In the genomic region with DNA sequence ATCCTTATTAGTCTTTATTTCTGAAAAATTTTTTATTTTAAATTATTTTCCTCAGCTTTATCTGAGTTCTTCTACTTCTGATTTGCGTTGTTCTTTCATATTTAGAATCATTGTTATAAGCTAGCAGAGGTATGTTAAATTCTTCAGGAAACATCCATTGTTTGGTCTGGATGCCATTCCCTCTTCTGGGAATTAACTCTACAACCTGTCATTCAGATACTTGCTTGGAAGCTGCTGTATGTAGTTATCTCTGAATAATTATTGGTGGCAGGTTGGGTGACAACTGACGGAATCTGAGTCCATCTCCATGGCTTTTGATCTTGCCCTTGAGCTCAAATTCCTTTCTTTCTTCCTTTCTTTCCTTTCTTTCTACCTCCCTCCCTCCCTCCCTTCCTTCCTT, we compare ENCODE assay signal across 1 cellular context.
TF ChIP-seq lines count a peak whose summit lies in the region.

No MANE protein-coding gene starts in this region.

TF ChIP-seq in GM23338, 12 proteins besides CTCF, POLR2A, EP300 and RAD21 (continued from another document):
- TF ChIP-seq, protein P1, sequence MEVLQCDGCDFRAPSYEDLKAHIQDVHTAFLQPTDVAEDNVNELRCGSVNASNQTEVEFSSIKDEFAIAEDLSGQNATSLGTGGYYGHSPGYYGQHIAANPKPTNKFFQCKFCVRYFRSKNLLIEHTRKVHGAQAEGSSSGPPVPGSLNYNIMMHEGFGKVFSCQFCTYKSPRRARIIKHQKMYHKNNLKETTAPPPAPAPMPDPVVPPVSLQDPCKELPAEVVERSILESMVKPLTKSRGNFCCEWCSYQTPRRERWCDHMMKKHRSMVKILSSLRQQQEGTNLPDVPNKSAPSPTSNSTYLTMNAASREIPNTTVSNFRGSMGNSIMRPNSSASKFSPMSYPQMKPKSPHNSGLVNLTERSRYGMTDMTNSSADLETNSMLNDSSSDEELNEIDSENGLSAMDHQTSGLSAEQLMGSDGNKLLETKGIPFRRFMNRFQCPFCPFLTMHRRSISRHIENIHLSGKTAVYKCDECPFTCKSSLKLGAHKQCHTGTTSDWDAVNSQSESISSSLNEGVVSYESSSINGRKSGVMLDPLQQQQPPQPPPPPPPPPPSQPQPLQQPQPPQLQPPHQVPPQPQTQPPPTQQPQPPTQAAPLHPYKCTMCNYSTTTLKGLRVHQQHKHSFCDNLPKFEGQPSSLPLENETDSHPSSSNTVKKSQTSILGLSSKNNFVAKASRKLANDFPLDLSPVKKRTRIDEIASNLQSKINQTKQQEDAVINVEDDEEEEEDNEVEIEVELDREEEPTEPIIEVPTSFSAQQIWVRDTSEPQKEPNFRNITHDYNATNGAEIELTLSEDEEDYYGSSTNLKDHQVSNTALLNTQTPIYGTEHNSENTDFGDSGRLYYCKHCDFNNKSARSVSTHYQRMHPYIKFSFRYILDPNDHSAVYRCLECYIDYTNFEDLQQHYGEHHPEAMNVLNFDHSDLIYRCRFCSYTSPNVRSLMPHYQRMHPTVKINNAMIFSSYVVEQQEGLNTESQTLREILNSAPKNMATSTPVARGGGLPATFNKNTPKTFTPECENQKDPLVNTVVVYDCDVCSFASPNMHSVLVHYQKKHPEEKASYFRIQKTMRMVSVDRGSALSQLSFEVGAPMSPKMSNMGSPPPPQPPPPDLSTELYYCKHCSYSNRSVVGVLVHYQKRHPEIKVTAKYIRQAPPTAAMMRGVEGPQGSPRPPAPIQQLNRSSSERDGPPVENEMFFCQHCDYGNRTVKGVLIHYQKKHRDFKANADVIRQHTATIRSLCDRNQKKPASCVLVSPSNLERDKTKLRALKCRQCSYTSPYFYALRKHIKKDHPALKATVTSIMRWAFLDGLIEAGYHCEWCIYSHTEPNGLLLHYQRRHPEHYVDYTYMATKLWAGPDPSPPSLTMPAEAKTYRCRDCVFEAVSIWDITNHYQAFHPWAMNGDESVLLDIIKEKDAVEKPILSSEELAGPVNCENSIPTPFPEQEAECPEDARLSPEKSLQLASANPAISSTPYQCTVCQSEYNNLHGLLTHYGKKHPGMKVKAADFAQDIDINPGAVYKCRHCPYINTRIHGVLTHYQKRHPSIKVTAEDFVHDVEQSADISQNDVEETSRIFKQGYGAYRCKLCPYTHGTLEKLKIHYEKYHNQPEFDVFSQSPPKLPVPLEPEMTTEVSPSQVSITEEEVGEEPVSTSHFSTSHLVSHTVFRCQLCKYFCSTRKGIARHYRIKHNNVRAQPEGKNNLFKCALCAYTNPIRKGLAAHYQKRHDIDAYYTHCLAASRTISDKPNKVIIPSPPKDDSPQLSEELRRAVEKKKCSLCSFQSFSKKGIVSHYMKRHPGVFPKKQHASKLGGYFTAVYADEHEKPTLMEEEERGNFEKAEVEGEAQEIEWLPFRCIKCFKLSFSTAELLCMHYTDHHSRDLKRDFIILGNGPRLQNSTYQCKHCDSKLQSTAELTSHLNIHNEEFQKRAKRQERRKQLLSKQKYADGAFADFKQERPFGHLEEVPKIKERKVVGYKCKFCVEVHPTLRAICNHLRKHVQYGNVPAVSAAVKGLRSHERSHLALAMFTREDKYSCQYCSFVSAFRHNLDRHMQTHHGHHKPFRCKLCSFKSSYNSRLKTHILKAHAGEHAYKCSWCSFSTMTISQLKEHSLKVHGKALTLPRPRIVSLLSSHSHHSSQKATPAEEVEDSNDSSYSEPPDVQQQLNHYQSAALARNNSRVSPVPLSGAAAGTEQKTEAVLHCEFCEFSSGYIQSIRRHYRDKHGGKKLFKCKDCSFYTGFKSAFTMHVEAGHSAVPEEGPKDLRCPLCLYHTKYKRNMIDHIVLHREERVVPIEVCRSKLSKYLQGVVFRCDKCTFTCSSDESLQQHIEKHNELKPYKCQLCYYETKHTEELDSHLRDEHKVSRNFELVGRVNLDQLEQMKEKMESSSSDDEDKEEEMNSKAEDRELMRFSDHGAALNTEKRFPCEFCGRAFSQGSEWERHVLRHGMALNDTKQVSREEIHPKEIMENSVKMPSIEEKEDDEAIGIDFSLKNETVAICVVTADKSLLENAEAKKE (CRISPR knock-in tag; IDR thresholded peaks at IDR 0.05) = no peak
- TF ChIP-seq NANOG (IDR thresholded peaks at IDR 0.05; ENCODE audit: borderline replicate concordance) (no peak), EZH2phosphoT487 (IDR thresholded peaks at IDR 0.05; ENCODE audit: unreplicated experiment) (no peak), REST (IDR thresholded peaks at IDR 0.05; ENCODE audit: unreplicated experiment) (no peak), ZNF331 (CRISPR knock-in tag; IDR thresholded peaks at IDR 0.05; ENCODE audit: low read depth) (no peak), POLR2AphosphoS5 (IDR thresholded peaks at IDR 0.05; ENCODE audit: low read depth) (no peak), CREB1 (CRISPR knock-in tag; IDR thresholded peaks at IDR 0.05; ENCODE audit: low read depth) (no peak), STAT1 (IDR thresholded peaks at IDR 0.05; ENCODE audit: unreplicated experiment) (no peak)
TF ChIP-seq in GM23338: peak in this region for 0.
